8 cellular contexts compared by ENCODE assay signal in genomic region chr14:45083979-45084722, GRCh38. TPM values are rescaled to one million over a fixed set of nuclear protein-coding genes. Genes with fewer than 3 reads are reported as not detected.
A peak's percentile ranks its signal among the peaks of the same experiment; 100 is the strongest.
DNase-seq lines count a peak whose midpoint lies in the region; ATAC-seq and TF ChIP-seq lines count a peak whose summit lies in the region.

Gene PRPF39, plus strand, starts transcription at chr14:45084116. Its CDS starts 11,124 bp downstream, at chr14:45095240.

- intact Hi-C loops in left ventricle myocardium inferior (cut with micrococcal nuclease) (no loop called here), upper lobe of right lung (cut with DNase I) (no loop called here)

- H3K4me1 Mint-ChIP-seq in T-helper 17 cell = peaks cover 40% of the 10 kb centered on the region
- peaks cover 34% of the 10 kb centered on the region for H3K4me1 Mint-ChIP-seq in progenitor cell of endocrine pancreas (ENCODE audit: low read depth)

- H3K9me3 ChIP-seq in T-helper 17 cell (ENCODE audit: control insufficient read depth, low read length, poor library complexity, severe bottlenecking) (no peaks in the 10 kb centered on the region), left ventricle myocardium inferior (replicated peaks) (no peaks in the 10 kb centered on the region), upper lobe of right lung (no peaks in the 10 kb centered on the region)

- ATAC-seq in GM18499 (IDR thresholded peaks at IDR 0.05; ENCODE audit: insufficient read depth, unreplicated experiment) (peak; percentile 84), HG02885 (IDR thresholded peaks at IDR 0.05; ENCODE audit: poor library complexity, unreplicated experiment) (peak; percentile 87), T-helper 17 cell (peak; percentile 93), upper lobe of right lung (peak; percentile 99)

- H3K36me3 ChIP-seq in left ventricle myocardium inferior (no peaks in the 10 kb centered on the region), upper lobe of right lung (no peaks in the 10 kb centered on the region)

- H3K27ac Mint-ChIP-seq in T-helper 17 cell = peak within 1 kb of the TSS; percentile 97
- H3K27ac Mint-ChIP-seq in progenitor cell of endocrine pancreas = peak within 1 kb of the TSS; percentile 98

- H3K4me1 ChIP-seq in left ventricle myocardium inferior (peaks cover 54% of the 10 kb centered on the region), upper lobe of right lung (peaks cover 28% of the 10 kb centered on the region)

- peak; percentile 79 for DNase-seq in NCI-H1694 (lab: John Stamatoyannopoulos, UW)
- DNase-seq in T-helper 17 cell = peak; percentile 92 to 96 (median 96)
- peak; percentile 54 to 97 (median 87) for DNase-seq in amygdala (lab: John Stamatoyannopoulos, UW)
- DNase-seq in left ventricle myocardium inferior = peak; percentile 95
- peak; percentile 95 for DNase-seq in progenitor cell of endocrine pancreas (ENCODE audit: low spot score, unreplicated experiment)
- DNase-seq in upper lobe of right lung = peak; percentile 98

- peak within 1 kb of the TSS; percentile 84 for H3K27ac ChIP-seq in left ventricle myocardium inferior (replicated peaks)
- peak within 1 kb of the TSS; percentile 85 for H3K27ac ChIP-seq in upper lobe of right lung

- H3K9me3 Mint-ChIP-seq in progenitor cell of endocrine pancreas (ENCODE audit: low read depth) = no peaks in the 10 kb centered on the region

- H3K4me3 Mint-ChIP-seq in T-helper 17 cell (peak within 1 kb of the TSS; percentile 95), progenitor cell of endocrine pancreas (ENCODE audit: low read depth) (peak within 1 kb of the TSS; percentile 99)

- TF ChIP-seq CTCF in left ventricle myocardium inferior (IDR thresholded peaks at IDR 0.05; ENCODE audit: borderline replicate concordance) (no peak), progenitor cell of endocrine pancreas (IDR thresholded peaks at IDR 0.05; ENCODE audit: unreplicated experiment) (no peak), upper lobe of right lung (IDR thresholded peaks at IDR 0.05) (no peak)

- H3K4me3 ChIP-seq in left ventricle myocardium inferior = peak within 1 kb of the TSS; percentile 75
- peak within 1 kb of the TSS; percentile 75 for H3K4me3 ChIP-seq in upper lobe of right lung

- H3K36me3 Mint-ChIP-seq in T-helper 17 cell (ENCODE audit: low read depth) (no peaks in the 10 kb centered on the region), progenitor cell of endocrine pancreas (ENCODE audit: insufficient read depth) (no peaks in the 10 kb centered on the region)

- no peaks in the 10 kb centered on the region for H3K27me3 ChIP-seq in left ventricle myocardium inferior (ENCODE audit: low read depth)
- H3K27me3 ChIP-seq in upper lobe of right lung = no peaks in the 10 kb centered on the region

- H3K27me3 Mint-ChIP-seq in T-helper 17 cell = no peaks in the 10 kb centered on the region
- no peaks in the 10 kb centered on the region for H3K27me3 Mint-ChIP-seq in progenitor cell of endocrine pancreas

RNA-seq across cellular contexts. Expression of gene PRPF39, which starts in this region (rescaled TPM):
- total RNA-seq in T-helper 17 cell = 10 to 100 TPM; 62.7 to 65.5 TPM
- 11.1 TPM for total RNA-seq in left ventricle myocardium inferior
- 66.8 and 78.0 TPM in 2 replicates for total RNA-seq in progenitor cell of endocrine pancreas
- 31.3 TPM for total RNA-seq in upper lobe of right lung

Comparison
In these comparisons a context has a peak if more than half of its experiments do, and no peak if none do; other contexts are left out.
1. Peak in every context shown above with its lines: DNase-seq, ATAC-seq, H3K4me3 ChIP-seq and H3K27ac ChIP-seq.